Comparison of ENCODE assay signal across 3 cellular contexts in the genomic region with DNA sequence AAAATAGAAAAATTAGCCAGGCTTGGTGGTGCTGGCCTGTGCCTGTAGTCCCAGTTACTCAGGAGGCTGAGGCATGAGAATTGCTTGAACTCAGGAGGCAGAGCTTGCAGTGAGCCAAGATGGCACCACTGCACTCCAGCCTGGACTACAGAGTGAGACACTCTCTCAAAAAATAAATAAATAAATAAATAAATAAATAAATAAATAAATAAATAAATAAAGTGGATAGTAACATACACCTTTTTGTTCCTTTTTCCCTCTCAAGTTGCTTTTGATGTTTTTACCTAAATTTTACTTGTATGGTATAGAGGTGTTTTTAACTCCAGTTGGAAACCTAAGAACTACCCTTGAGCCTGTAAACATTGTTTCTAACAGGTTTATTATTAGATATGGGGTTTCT. TPM values are rescaled to one million over a fixed set of nuclear protein-coding genes. Genes with fewer than 3 reads are reported as not detected.
"Had no signal": no experiment of that assay in that cellular context is flagged by ENCODE, and none has a peak within 500 bp of the region (broad histone marks: within the 10 kb centered on the region; RNA-seq: fewer than 3 reads in every experiment).

No MANE protein-coding gene starts in this region.

RNA-seq across cellular contexts. Expression of gene TTC36, which starts 50.7 kb away (rescaled TPM):
- total RNA-seq: esophagus mucosa, mononuclear cell had no signal
- polyA plus RNA-seq: mammary epithelial cell had no signal
